ENCODE assay signal across 1 cellular context in genomic region chr1:179971563-179972496, GRCh38.
TF ChIP-seq lines count a peak whose summit lies in the region.

No MANE protein-coding gene starts in this region.

TF ChIP-seq in K562, 482 proteins besides CTCF, POLR2A, EP300 and RAD21 (continued from another document):
- TF ChIP-seq, protein P1, sequence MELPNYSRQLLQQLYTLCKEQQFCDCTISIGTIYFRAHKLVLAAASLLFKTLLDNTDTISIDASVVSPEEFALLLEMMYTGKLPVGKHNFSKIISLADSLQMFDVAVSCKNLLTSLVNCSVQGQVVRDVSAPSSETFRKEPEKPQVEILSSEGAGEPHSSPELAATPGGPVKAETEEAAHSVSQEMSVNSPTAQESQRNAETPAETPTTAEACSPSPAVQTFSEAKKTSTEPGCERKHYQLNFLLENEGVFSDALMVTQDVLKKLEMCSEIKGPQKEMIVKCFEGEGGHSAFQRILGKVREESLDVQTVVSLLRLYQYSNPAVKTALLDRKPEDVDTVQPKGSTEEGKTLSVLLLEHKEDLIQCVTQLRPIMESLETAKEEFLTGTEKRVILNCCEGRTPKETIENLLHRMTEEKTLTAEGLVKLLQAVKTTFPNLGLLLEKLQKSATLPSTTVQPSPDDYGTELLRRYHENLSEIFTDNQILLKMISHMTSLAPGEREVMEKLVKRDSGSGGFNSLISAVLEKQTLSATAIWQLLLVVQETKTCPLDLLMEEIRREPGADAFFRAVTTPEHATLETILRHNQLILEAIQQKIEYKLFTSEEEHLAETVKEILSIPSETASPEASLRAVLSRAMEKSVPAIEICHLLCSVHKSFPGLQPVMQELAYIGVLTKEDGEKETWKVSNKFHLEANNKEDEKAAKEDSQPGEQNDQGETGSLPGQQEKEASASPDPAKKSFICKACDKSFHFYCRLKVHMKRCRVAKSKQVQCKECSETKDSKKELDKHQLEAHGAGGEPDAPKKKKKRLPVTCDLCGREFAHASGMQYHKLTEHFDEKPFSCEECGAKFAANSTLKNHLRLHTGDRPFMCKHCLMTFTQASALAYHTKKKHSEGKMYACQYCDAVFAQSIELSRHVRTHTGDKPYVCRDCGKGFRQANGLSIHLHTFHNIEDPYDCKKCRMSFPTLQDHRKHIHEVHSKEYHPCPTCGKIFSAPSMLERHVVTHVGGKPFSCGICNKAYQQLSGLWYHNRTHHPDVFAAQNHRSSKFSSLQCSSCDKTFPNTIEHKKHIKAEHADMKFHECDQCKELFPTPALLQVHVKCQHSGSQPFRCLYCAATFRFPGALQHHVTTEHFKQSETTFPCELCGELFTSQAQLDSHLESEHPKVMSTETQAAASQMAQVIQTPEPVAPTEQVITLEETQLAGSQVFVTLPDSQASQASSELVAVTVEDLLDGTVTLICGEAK (IDR thresholded peaks at IDR 0.05), result peak; percentile 48; the same call in 1 of the 2 replicates
- TF ChIP-seq, protein P1 (CRISPR knock-in tag; IDR thresholded peaks at IDR 0.05), result no peak
- TF ChIP-seq ZNF584 (CRISPR knock-in tag; IDR thresholded peaks at IDR 0.05; ENCODE audit: low read depth), result 0 out of 2 replicates have a peak, but pooled peaks have one; percentile 28
- peak; percentile 4 for TF ChIP-seq RBBP5 (IDR thresholded peaks at IDR 0.05; ENCODE audit: borderline replicate concordance, insufficient read depth, low read length, poor library complexity, severe bottlenecking)
- peak; percentile 67; the same call in 1 of the 2 replicates for TF ChIP-seq RNF2 (IDR thresholded peaks at IDR 0.05)
- peak; percentile 94 for TF ChIP-seq POLR2AphosphoS5 (IDR thresholded peaks at IDR 0.05; ENCODE audit: control insufficient read depth, insufficient read depth, low read depth, low read length)
- TF ChIP-seq, protein P2, sequence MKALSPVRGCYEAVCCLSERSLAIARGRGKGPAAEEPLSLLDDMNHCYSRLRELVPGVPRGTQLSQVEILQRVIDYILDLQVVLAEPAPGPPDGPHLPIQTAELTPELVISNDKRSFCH (CRISPR knock-in tag; IDR thresholded peaks at IDR 0.05), result no peak
- TF ChIP-seq, protein P2 (tag; IDR thresholded peaks at IDR 0.05), result peak; percentile 76; the same call in 1 of the 2 replicates
- TF ChIP-seq PRPF4 (IDR thresholded peaks at IDR 0.05; ENCODE audit: insufficient read depth, low read depth, low read length, poor library complexity, severe bottlenecking), result no peak
- TF ChIP-seq KLF16 (IDR thresholded peaks at IDR 0.05), result peak; percentile 96
- TF ChIP-seq NONO (IDR thresholded peaks at IDR 0.05; ENCODE audit: low read depth in 2 of 2, low read length in 1 of 2), result peak in 1 of 2 experiments; percentile 80; a peak in 1 of 4 replicates
- TF ChIP-seq NRF1 (conservative IDR thresholded peaks at IDR 0.05 in 1 of 2, IDR thresholded peaks at IDR 0.05 in 1 of 2), result no peak
- peak; percentile 9 for TF ChIP-seq CHD4 (IDR thresholded peaks at IDR 0.05; ENCODE audit: insufficient read depth, insufficient replicate concordance, low read depth, low read length, poor library complexity, severe bottlenecking)
- no peak for TF ChIP-seq PTBP1 (IDR thresholded peaks at IDR 0.05; ENCODE audit: low read depth, low read length)
- TF ChIP-seq HDAC3 (IDR thresholded peaks at IDR 0.05; ENCODE audit: borderline replicate concordance, partially characterized antibody), result peak; percentile 93
- TF ChIP-seq E2F3 (CRISPR knock-in tag; IDR thresholded peaks at IDR 0.05), result no peak
- TF ChIP-seq GATA2 (CRISPR knock-in tag; IDR thresholded peaks at IDR 0.05), result peak; percentile 90
- TF ChIP-seq BRD9 (IDR thresholded peaks at IDR 0.05; ENCODE audit: low read depth, partially characterized antibody), result peak; percentile 42
- no peak for TF ChIP-seq ZBTB12 (CRISPR knock-in tag; IDR thresholded peaks at IDR 0.05)
- TF ChIP-seq NFIC (IDR thresholded peaks at IDR 0.05), result peak; percentile 90
- TF ChIP-seq BHLHE40 (IDR thresholded peaks at IDR 0.05; ENCODE audit: low read length), result 0 out of 2 replicates have a peak, but pooled peaks have one; percentile 17
- TF ChIP-seq, protein P3, sequence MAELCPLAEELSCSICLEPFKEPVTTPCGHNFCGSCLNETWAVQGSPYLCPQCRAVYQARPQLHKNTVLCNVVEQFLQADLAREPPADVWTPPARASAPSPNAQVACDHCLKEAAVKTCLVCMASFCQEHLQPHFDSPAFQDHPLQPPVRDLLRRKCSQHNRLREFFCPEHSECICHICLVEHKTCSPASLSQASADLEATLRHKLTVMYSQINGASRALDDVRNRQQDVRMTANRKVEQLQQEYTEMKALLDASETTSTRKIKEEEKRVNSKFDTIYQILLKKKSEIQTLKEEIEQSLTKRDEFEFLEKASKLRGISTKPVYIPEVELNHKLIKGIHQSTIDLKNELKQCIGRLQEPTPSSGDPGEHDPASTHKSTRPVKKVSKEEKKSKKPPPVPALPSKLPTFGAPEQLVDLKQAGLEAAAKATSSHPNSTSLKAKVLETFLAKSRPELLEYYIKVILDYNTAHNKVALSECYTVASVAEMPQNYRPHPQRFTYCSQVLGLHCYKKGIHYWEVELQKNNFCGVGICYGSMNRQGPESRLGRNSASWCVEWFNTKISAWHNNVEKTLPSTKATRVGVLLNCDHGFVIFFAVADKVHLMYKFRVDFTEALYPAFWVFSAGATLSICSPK (IDR thresholded peaks at IDR 0.05; ENCODE audit: borderline replicate concordance), result peak; percentile 80; the same call in 1 of the 2 replicates
- TF ChIP-seq MBD2 (IDR thresholded peaks at IDR 0.05; ENCODE audit: borderline replicate concordance, low read depth), result 0 out of 2 replicates have a peak, but pooled peaks have one; percentile 48
- TF ChIP-seq, protein P4, sequence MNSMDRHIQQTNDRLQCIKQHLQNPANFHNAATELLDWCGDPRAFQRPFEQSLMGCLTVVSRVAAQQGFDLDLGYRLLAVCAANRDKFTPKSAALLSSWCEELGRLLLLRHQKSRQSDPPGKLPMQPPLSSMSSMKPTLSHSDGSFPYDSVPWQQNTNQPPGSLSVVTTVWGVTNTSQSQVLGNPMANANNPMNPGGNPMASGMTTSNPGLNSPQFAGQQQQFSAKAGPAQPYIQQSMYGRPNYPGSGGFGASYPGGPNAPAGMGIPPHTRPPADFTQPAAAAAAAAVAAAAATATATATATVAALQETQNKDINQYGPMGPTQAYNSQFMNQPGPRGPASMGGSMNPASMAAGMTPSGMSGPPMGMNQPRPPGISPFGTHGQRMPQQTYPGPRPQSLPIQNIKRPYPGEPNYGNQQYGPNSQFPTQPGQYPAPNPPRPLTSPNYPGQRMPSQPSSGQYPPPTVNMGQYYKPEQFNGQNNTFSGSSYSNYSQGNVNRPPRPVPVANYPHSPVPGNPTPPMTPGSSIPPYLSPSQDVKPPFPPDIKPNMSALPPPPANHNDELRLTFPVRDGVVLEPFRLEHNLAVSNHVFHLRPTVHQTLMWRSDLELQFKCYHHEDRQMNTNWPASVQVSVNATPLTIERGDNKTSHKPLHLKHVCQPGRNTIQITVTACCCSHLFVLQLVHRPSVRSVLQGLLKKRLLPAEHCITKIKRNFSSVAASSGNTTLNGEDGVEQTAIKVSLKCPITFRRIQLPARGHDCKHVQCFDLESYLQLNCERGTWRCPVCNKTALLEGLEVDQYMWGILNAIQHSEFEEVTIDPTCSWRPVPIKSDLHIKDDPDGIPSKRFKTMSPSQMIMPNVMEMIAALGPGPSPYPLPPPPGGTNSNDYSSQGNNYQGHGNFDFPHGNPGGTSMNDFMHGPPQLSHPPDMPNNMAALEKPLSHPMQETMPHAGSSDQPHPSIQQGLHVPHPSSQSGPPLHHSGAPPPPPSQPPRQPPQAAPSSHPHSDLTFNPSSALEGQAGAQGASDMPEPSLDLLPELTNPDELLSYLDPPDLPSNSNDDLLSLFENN (IDR thresholded peaks at IDR 0.05; ENCODE audit: low read depth in 2 of 2, low read length in 2 of 2), result peak in 1 of 2 experiments; percentile 91; a peak in 2 of 4 replicates
- TF ChIP-seq POLR2B (IDR thresholded peaks at IDR 0.05; ENCODE audit: low read depth, partially characterized antibody), result peak; percentile 34
- TF ChIP-seq KDM1A (IDR thresholded peaks at IDR 0.05), result peak; percentile 100
- TF ChIP-seq SMARCC2 (IDR thresholded peaks at IDR 0.05; ENCODE audit: low read depth), result peak; percentile 96
- peak; percentile 66; the same call in 1 of the 2 replicates for TF ChIP-seq FOSL1 (tag; conservative IDR thresholded peaks at IDR 0.05)
- peak; percentile 53 for TF ChIP-seq EP400 (IDR thresholded peaks at IDR 0.05)
- peak; percentile 99 for TF ChIP-seq TAL1 (IDR thresholded peaks at IDR 0.05)
- no peak for TF ChIP-seq ETV5 (CRISPR knock-in tag; IDR thresholded peaks at IDR 0.05; ENCODE audit: low read depth)
- TF ChIP-seq RBM15 (IDR thresholded peaks at IDR 0.05; ENCODE audit: insufficient read depth, low read length), result no peak
- TF ChIP-seq, protein P5, sequence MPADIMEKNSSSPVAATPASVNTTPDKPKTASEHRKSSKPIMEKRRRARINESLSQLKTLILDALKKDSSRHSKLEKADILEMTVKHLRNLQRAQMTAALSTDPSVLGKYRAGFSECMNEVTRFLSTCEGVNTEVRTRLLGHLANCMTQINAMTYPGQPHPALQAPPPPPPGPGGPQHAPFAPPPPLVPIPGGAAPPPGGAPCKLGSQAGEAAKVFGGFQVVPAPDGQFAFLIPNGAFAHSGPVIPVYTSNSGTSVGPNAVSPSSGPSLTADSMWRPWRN (IDR thresholded peaks at IDR 0.05; ENCODE audit: low read depth), result peak; percentile 83
- no peak for TF ChIP-seq ZNF165 (CRISPR knock-in tag; IDR thresholded peaks at IDR 0.05; ENCODE audit: borderline replicate concordance)
